ENCODE assay signal across 11 cellular contexts in genomic region chr3:108130705-108131104, GRCh38. TPM values are rescaled to one million over a fixed set of nuclear protein-coding genes. Genes with fewer than 3 reads are reported as not detected.
DNase-seq lines count a peak whose midpoint lies in the region; ATAC-seq, FAIRE-seq and TF ChIP-seq lines count a peak whose summit lies in the region.
"Had no signal": no experiment of that assay in that cellular context is flagged by ENCODE, and none has a peak within 500 bp of the region (broad histone marks: within the 10 kb centered on the region; RNA-seq: fewer than 3 reads in every experiment).

No MANE protein-coding gene starts in this region.

- H3K27me3 Mint-ChIP-seq in activated CD8-positive, alpha-beta T cell treated with anti-CD3 and anti-CD28 coated beads for 36 hours: no peaks in the 10 kb centered on the region

- H3K4me3 Mint-ChIP-seq in activated CD8-positive, alpha-beta T cell treated with anti-CD3 and anti-CD28 coated beads for 36 hours: peak overlapping the region; percentile 45

- DNase-seq in IMR-90 (peak; percentile 53), iris pigment epithelial cell (ENCODE audit: low read depth) (peak; percentile 17), T-helper 1 cell (no peak), GM12892 (ENCODE audit: insufficient read length) (no peak), upper lobe of right lung (no peak), foreskin melanocyte (no peak)
- DNase-seq in activated CD8-positive, alpha-beta T cell treated with anti-CD3 and anti-CD28 coated beads for 36 hours: no peak
- DNase-seq: NCI-H524, ovary had no signal

- in situ Hi-C loops in IMR-90 (cut with MboI; ENCODE audit: low sequenced_read_pairs): no loop called here

- H3K18ac ChIP-seq in IMR-90 (ENCODE audit: low read depth, low read length): peak overlapping the region; percentile 51; the same call in 1 of the 2 replicates

- no peak overlapping the region for H3K23ac ChIP-seq in IMR-90 (ENCODE audit: low read depth, low read length)

- H3K56ac ChIP-seq in IMR-90 (ENCODE audit: extremely low read depth, insufficient read depth, low read length): no peak overlapping the region

- H2AK5ac ChIP-seq in IMR-90 (ENCODE audit: low read depth, low read length): no peak overlapping the region

- TF ChIP-seq RAD21 in IMR-90 (IDR thresholded peaks at IDR 0.05; ENCODE audit: low read length): no peak

- dilution Hi-C loops in IMR-90 (cut with HindIII; ENCODE audit: low sequenced_read_pairs, unreplicated experiment): no loop called here

- peak overlapping the region in 1 of 11 experiments; percentile 61; a peak in 2 of 22 replicates for H3K9ac ChIP-seq in BLaER1 treated with 17β-estradiol and CSF1 and Interleukin-3, amounts not matched to agents 10 nM and 100 nM
- H3K9ac ChIP-seq in IMR-90 (ENCODE audit: low read depth, low read length): no peak overlapping the region

- peaks cover 85% of the 10 kb centered on the region for H3K4me1 Mint-ChIP-seq in activated CD8-positive, alpha-beta T cell treated with anti-CD3 and anti-CD28 coated beads for 36 hours (ENCODE audit: low read depth)

- POLR2A ChIA-PET in IMR-90 (lab: Charles Lee; ENCODE audit: unreplicated experiment): no interaction called here
- POLR2A ChIA-PET in activated CD8-positive, alpha-beta T cell treated with anti-CD3 and anti-CD28 coated beads for 36 hours (lab: Charles Lee): interaction anchor here (0.8 to 4.6 kb wide), 6 partner anchors 13 to 168 kb away, joined by 3 to 43 read pairs (median 5); no protein-coding TSS in a partner anchor

- no peak for TF ChIP-seq CTCF in IMR-90 (conservative IDR thresholded peaks at IDR 0.05; ENCODE audit: low read depth, low read length)
- TF ChIP-seq CTCF in activated CD8-positive, alpha-beta T cell treated with anti-CD3 and anti-CD28 coated beads for 36 hours (IDR thresholded peaks at IDR 0.05): no peak
- no peak for TF ChIP-seq CTCF in upper lobe of right lung (IDR thresholded peaks at IDR 0.05)

- FAIRE-seq in GM12892 (lab: Jason Lieb, UNC): no peak
- FAIRE-seq: D721Med had no signal

- no peak overlapping the region for H2AK9ac ChIP-seq in IMR-90 (replicated peaks; ENCODE audit: low read depth, low read length, poor library complexity)

- no peak overlapping the region for H3K4ac ChIP-seq in IMR-90 (ENCODE audit: low read depth, low read length)

- peak overlapping the region in 3 of 11 experiments; percentile 68 to 86 (median 85); a peak in 7 of 22 replicates for H3K27ac ChIP-seq in BLaER1 treated with 17β-estradiol and CSF1 and Interleukin-3, amounts not matched to agents 10 nM and 100 nM
- H3K27ac ChIP-seq in IMR-90 (ENCODE audit: insufficient read depth, low read length) (no peak overlapping the region), upper lobe of right lung (no peak overlapping the region)
- H3K27ac ChIP-seq: ovary had no signal

- CTCF ChIA-PET in IMR-90 (lab: Yijun Ruan, JAX): no interaction called here
- CTCF ChIA-PET in activated CD8-positive, alpha-beta T cell treated with anti-CD3 and anti-CD28 coated beads for 36 hours (lab: Charles Lee): interaction anchor here (0.7 to 1.4 kb wide), 5 partner anchors 15 to 347 kb away, joined by 3 read pairs; no protein-coding TSS in a partner anchor

- no peaks in the 10 kb centered on the region for H3K27me3 ChIP-seq in BLaER1 treated with 17β-estradiol and CSF1 and Interleukin-3, amounts not matched to agents 10 nM and 100 nM
- H3K27me3 ChIP-seq in IMR-90 (ENCODE audit: control insufficient read depth, insufficient read depth, low read length): no peaks in the 10 kb centered on the region
- H3K27me3 ChIP-seq in upper lobe of right lung: no peaks in the 10 kb centered on the region
- H3K27me3 ChIP-seq: ovary had no signal

- H4K91ac ChIP-seq in IMR-90 (ENCODE audit: insufficient read depth, low read depth, low read length): no peak overlapping the region

- H3K14ac ChIP-seq in IMR-90 (replicated peaks; ENCODE audit: low read depth, low read length): no peak overlapping the region

- H3K36me3 ChIP-seq in BLaER1 treated with 17β-estradiol and CSF1 and Interleukin-3, amounts not matched to agents 10 nM and 100 nM: peaks cover 0 to 21% (median 5%) of the 10 kb centered on the region in 11 experiments; a peak in 11 of 22 replicates
- H3K36me3 ChIP-seq in IMR-90 (ENCODE audit: control insufficient read depth, insufficient read depth, low read length) (no peaks in the 10 kb centered on the region), upper lobe of right lung (no peaks in the 10 kb centered on the region)
- H3K36me3 ChIP-seq: ovary had no signal

- peak overlapping the region; percentile 32; the same call in 1 of the 2 replicates for H2BK120ac ChIP-seq in IMR-90 (ENCODE audit: low read depth, low read length)

- peak overlapping the region; percentile 89 for H2BK5ac ChIP-seq in IMR-90 (ENCODE audit: low read depth, low read length, poor library complexity, severe bottlenecking)

- BruUV-seq in IMR-90 (replicated peaks; lab: Mats Ljungman, UMichigan): no TSS peak

- H3K4me2 ChIP-seq in BLaER1 treated with 17β-estradiol and CSF1 and Interleukin-3, amounts not matched to agents 10 nM and 100 nM: peak overlapping the region in 8 of 11 experiments; percentile 70 to 89 (median 78); a peak in 12 of 22 replicates
- no peak overlapping the region; the same call in 1 of the 2 replicates for H3K4me2 ChIP-seq in IMR-90 (ENCODE audit: low read depth, low read length)

- peak overlapping the region in 1 of 2 experiments; percentile 71; a peak in 1 of 4 replicates for H4K8ac ChIP-seq in IMR-90 (ENCODE audit: low read depth in 2 of 2, low read length in 2 of 2)

- peak overlapping the region; percentile 74; the same call in 1 of the 2 replicates for H2BK20ac ChIP-seq in IMR-90 (ENCODE audit: low read depth, low read length)

- ATAC-seq in IMR-90 (ENCODE audit: low read depth) (peak; percentile 15; the same call in 1 of the 2 replicates), upper lobe of right lung (no peak)
- peak; percentile 28 for ATAC-seq in activated CD8-positive, alpha-beta T cell treated with anti-CD3 and anti-CD28 coated beads for 36 hours

- H3K4me3 ChIP-seq in BLaER1 treated with 17β-estradiol and CSF1 and Interleukin-3, amounts not matched to agents 10 nM and 100 nM: no peak overlapping the region
- no peak overlapping the region for H3K4me3 ChIP-seq in IMR-90 (ENCODE audit: insufficient read depth, low read depth, low read length)
- no peak overlapping the region for H3K4me3 ChIP-seq in upper lobe of right lung
- H3K4me3 ChIP-seq: ovary had no signal

- H3K36me3 Mint-ChIP-seq in activated CD8-positive, alpha-beta T cell treated with anti-CD3 and anti-CD28 coated beads for 36 hours (ENCODE audit: low read depth): peaks cover 87% of the 10 kb centered on the region

- no peak overlapping the region for H2BK15ac ChIP-seq in IMR-90 (ENCODE audit: low read depth, low read length)

- peaks cover 10% of the 10 kb centered on the region for H3K9me3 Mint-ChIP-seq in activated CD8-positive, alpha-beta T cell treated with anti-CD3 and anti-CD28 coated beads for 36 hours

- H3K9me1 ChIP-seq in IMR-90 (ENCODE audit: insufficient read depth, low read length): peaks cover 19% of the 10 kb centered on the region

- H4K20me1 ChIP-seq in BLaER1 treated with 17β-estradiol and CSF1 and Interleukin-3, amounts not matched to agents 10 nM and 100 nM: no peaks in the 10 kb centered on the region
- no peaks in the 10 kb centered on the region for H4K20me1 ChIP-seq in IMR-90 (ENCODE audit: insufficient read depth, low read length)

- peak overlapping the region; percentile 87 for H3K27ac Mint-ChIP-seq in activated CD8-positive, alpha-beta T cell treated with anti-CD3 and anti-CD28 coated beads for 36 hours

- H3K9me3 ChIP-seq in BLaER1 treated with 17β-estradiol and CSF1 and Interleukin-3, amounts not matched to agents 10 nM and 100 nM (replicated peaks in 1 of 11): peaks cover 0 to 15% (median 6%) of the 10 kb centered on the region in 11 experiments; a peak in 11 of 22 replicates
- no peaks in the 10 kb centered on the region for H3K9me3 ChIP-seq in IMR-90 (ENCODE audit: control insufficient read depth, insufficient read depth, low read length)
- no peaks in the 10 kb centered on the region for H3K9me3 ChIP-seq in upper lobe of right lung
- H3K9me3 ChIP-seq: ovary had no signal

- intact Hi-C loops in IMR-90 (cut with micrococcal nuclease) (loop anchor here (2.0 to 5.0 kb wide), 2 partner anchors 40 to 92 kb away; partner anchors contain the start of genes CD47 and IFT57), upper lobe of right lung (cut with DNase I) (no loop called here)
- intact Hi-C loops in activated CD8-positive, alpha-beta T cell treated with anti-CD3 and anti-CD28 coated beads for 36 hours (cut with micrococcal nuclease): no loop called here

- no peak overlapping the region for H4K5ac ChIP-seq in IMR-90 (ENCODE audit: low read depth, low read length)

- peaks cover 0 to 8% of the 10 kb centered on the region in 2 experiments; a peak in 1 of 4 replicates for H3K79me1 ChIP-seq in IMR-90 (ENCODE audit: low read depth in 1 of 2, low read length in 2 of 2)

- H2AFZ ChIP-seq in IMR-90 (replicated peaks; ENCODE audit: low read length, poor library complexity): no peak overlapping the region

- H3K4me1 ChIP-seq in BLaER1 treated with 17β-estradiol and CSF1 and Interleukin-3, amounts not matched to agents 10 nM and 100 nM: peaks cover 65 to 87% (median 80%) of the 10 kb centered on the region in 10 experiments
- H3K4me1 ChIP-seq in IMR-90 (ENCODE audit: control insufficient read depth, insufficient read depth, low read length) (peaks cover 26% of the 10 kb centered on the region), upper lobe of right lung (peaks cover 27% of the 10 kb centered on the region)

- TF ChIP-seq POLR2A in IMR-90 (IDR thresholded peaks at IDR 0.05; ENCODE audit: low read depth, low read length): no peak
- no peak for TF ChIP-seq POLR2A in GM12892 (IDR thresholded peaks at IDR 0.05; ENCODE audit: low read depth, low read length)

TF ChIP-seq in IMR-90, 13 proteins besides CTCF, POLR2A, EP300 and RAD21:
- no peak for TF ChIP-seq MAFK (IDR thresholded peaks at IDR 0.05; ENCODE audit: low read depth, low read length)
- TF ChIP-seq BHLHE40 (IDR thresholded peaks at IDR 0.05; ENCODE audit: low read depth, low read length): peak; percentile 33; the same call in 1 of the 2 replicates
- peak; percentile 41; the same call in 1 of the 2 replicates for TF ChIP-seq CEBPB (IDR thresholded peaks at IDR 0.05; ENCODE audit: low read depth, low read length)
TF ChIP-seq in IMR-90: peak in this region for 2.

RNA-seq across cellular contexts. Expression of gene CD47, which starts 39.9 kb away (rescaled TPM):
- total RNA-seq in IMR-90 (2012; rRNA removed) (52.0 and 110 TPM in 2 replicates), upper lobe of right lung (228 TPM)
- polyA plus RNA-seq in IMR-90 (2012; rRNA removed): 32.2 and 45.9 TPM in 2 replicates
- polyA plus RNA-seq in IMR-90 (2012; cell fraction: cytosol; rRNA removed): 21.8 and 23.3 TPM in 2 replicates
- 14.8 and 56.7 TPM in 2 replicates for polyA plus RNA-seq in IMR-90 (2012; cell fraction: nucleus; rRNA removed; ENCODE audit: low replicate concordance)
- total RNA-seq in activated CD8-positive, alpha-beta T cell treated with anti-CD3 and anti-CD28 coated beads for 36 hours: 10 to 100 TPM; 88.7 to 91.6 TPM
- polyA plus RNA-seq in GM12892 (2012; ENCODE audit: missing spikeins): 120 TPM

Comparison
In these comparisons a context has a peak if more than half of its experiments do, and no peak if none do; other contexts are left out.
1. DNase-seq: peak in IMR-90 (single experiment) and iris pigment epithelial cell (single experiment); none in activated CD8-positive, alpha-beta T cell treated with anti-CD3 and anti-CD28 coated beads for 36 hours (single experiment), T-helper 1 cell (0 of 5), GM12892 (single experiment), upper lobe of right lung (single experiment) and foreskin melanocyte (single experiment).